In the genomic region with DNA sequence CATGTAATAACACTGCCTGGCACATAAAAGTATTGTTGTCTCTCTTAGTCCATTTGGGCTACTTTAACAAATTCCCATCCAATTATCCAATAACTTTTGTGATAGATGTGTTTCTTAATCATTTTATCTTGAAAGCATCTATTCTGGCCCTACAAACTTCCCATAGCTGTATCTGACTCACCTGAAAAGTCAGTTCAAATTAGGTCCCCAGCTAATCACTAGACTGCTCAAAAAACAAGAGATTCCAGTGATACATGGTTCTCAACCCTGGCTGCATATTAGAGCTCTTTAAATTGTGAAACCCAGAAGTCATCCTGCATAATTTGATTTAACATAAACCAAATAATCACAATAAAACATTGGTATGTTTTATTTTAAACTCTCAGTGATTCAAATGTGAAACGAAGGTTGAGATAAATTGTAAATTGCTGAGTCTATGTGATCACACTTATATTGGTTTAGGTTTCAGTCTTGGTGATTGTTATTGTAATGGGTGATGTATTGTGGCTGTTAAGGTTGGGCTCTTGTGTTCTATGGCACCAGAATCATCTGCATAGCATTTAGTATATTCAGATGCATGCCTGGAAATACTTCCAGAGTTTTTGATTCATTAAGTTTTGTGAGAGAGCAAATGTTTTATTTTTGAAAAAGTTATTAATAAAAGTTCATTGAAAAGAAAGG, we compare ENCODE assay signal across 31 cellular contexts.
"Had no signal": no experiment of that assay in that cellular context is flagged by ENCODE, and none has a peak within 500 bp of the region (broad histone marks: within the 10 kb centered on the region; RNA-seq: fewer than 3 reads in every experiment).

No MANE protein-coding gene starts in this region.

- H3K27ac ChIP-seq: body of pancreas, esophagus muscularis mucosa had no signal

- H3K4me3 Mint-ChIP-seq: activated CD8-positive, alpha-beta T cell treated with anti-CD3 and anti-CD28 coated beads for 36 hours; activated naive CD8-positive, alpha-beta T cell; activated T-cell treated with anti-CD3 and anti-CD28 coated beads, Interleukin-2, amount 50 U/mL, for 4 hours; activated T-helper 17 cell treated with anti-CD3 and anti-CD28 coated beads, Interleukin-2, amount 50 U/mL, for 72 hours; effector memory CD8-positive, alpha-beta T cell; T-helper 17 cell; T-helper 2 cell treated with Interferon-gamma antibody and Interleukin-4, amounts not matched to agents 5 μg/mL and 100 μg/mL, for 36 hours had no signal

- H3K36me3 Mint-ChIP-seq: activated naive CD8-positive, alpha-beta T cell had no signal

- H3K4me3 ChIP-seq: body of pancreas, esophagus muscularis mucosa had no signal

- H3K27me3 ChIP-seq: body of pancreas, esophagus muscularis mucosa had no signal

- H3K9me3 ChIP-seq: body of pancreas, esophagus muscularis mucosa had no signal

- FAIRE-seq: colon, frontal cortex had no signal

- H3K4me1 Mint-ChIP-seq: activated T-helper 17 cell treated with anti-CD3 and anti-CD28 coated beads, Interleukin-2, amount 50 U/mL, for 72 hours; T-helper 17 cell had no signal

- H3K4me1 ChIP-seq: body of pancreas, esophagus muscularis mucosa had no signal

- H3K9me3 Mint-ChIP-seq: activated CD8-positive, alpha-beta T cell treated with anti-CD3 and anti-CD28 coated beads for 36 hours; activated T-cell treated with anti-CD3 and anti-CD28 coated beads, Interleukin-2, amount 50 U/mL, for 4 hours; activated T-helper 17 cell treated with anti-CD3 and anti-CD28 coated beads, Interleukin-2, amount 50 U/mL, for 72 hours; effector memory CD8-positive, alpha-beta T cell; T-helper 2 cell treated with Interferon-gamma antibody and Interleukin-4, amounts not matched to agents 5 μg/mL and 100 μg/mL, for 36 hours had no signal

- ATAC-seq: activated CD8-positive, alpha-beta T cell treated with anti-CD3 and anti-CD28 coated beads for 36 hours; activated T-cell treated with anti-CD3 and anti-CD28 coated beads, Interleukin-2, amount 50 U/mL, for 4 hours; activated T-helper 17 cell treated with anti-CD3 and anti-CD28 coated beads, Interleukin-2, amount 50 U/mL, for 72 hours; body of pancreas; effector memory CD8-positive, alpha-beta T cell; T-helper 17 cell had no signal

- H3K27me3 Mint-ChIP-seq: activated naive CD8-positive, alpha-beta T cell; T-helper 17 cell had no signal

- DNase-seq: activated CD4-positive, alpha-beta T cell treated with anti-CD3 and anti-CD28 coated beads for 1 hour; activated CD4-positive, alpha-beta T cell treated with anti-CD3 and anti-CD28 coated beads for 48 hours; activated CD4-positive, alpha-beta T cell treated with anti-CD3 and anti-CD28 coated beads, Interleukin-2, amount 50 U/mL, for 1 hour; activated CD4-positive, alpha-beta T cell treated with anti-CD3 and anti-CD28 coated beads, Interleukin-2, amount 50 U/mL, for 48 hours; activated CD8-positive, alpha-beta memory T cell treated with anti-CD3 and anti-CD28 coated beads for 24 hours; activated CD8-positive, alpha-beta T cell treated with anti-CD3 and anti-CD28 coated beads for 36 hours; activated effector memory CD4-positive, alpha-beta T cell treated with Interleukin-2 at 50 U/mL for 16 hours; activated gamma-delta T cell treated with Interleukin-2 at 50 U/mL for 16 hours; activated naive CD4-positive, alpha-beta T cell treated with anti-CD3 and anti-CD28 coated beads, Interleukin-2, amount 50 U/mL, for 16 hours; activated naive CD4-positive, alpha-beta T cell treated with Interleukin-2 at 50 U/mL for 16 hours; activated T-cell treated with anti-CD3 and anti-CD28 coated beads, Interleukin-2, amount 50 U/mL, for 4 hours; amniotic stem cell; anterior cingulate cortex; body of pancreas; caudate nucleus; cortex of kidney; dermis blood vessel endothelial cell; effector CD4-positive, alpha-beta T cell; effector memory CD8-positive, alpha-beta T cell; erythroblast; foreskin fibroblast; head of caudate nucleus; T-helper 1 cell; T-helper 17 cell; T1000 had no signal

- H3K36me3 ChIP-seq: esophagus muscularis mucosa had no signal

- H3K27ac Mint-ChIP-seq: activated CD8-positive, alpha-beta T cell treated with anti-CD3 and anti-CD28 coated beads for 36 hours; activated naive CD8-positive, alpha-beta T cell; activated T-helper 17 cell treated with anti-CD3 and anti-CD28 coated beads, Interleukin-2, amount 50 U/mL, for 72 hours; effector memory CD8-positive, alpha-beta T cell; T-helper 17 cell; T-helper 2 cell treated with Interferon-gamma antibody and Interleukin-4, amounts not matched to agents 5 μg/mL and 100 μg/mL, for 36 hours had no signal
